In genomic region chr4:145936142-145937020, GRCh38 we compare ENCODE assay signal across 8 cellular contexts. TPM values are rescaled to one million over a fixed set of nuclear protein-coding genes. Genes with fewer than 3 reads are reported as not detected.
DNase-seq lines count a peak whose midpoint lies in the region; ATAC-seq lines count a peak whose summit lies in the region.

No MANE protein-coding gene starts in this region.

- peak; percentile 50 for ATAC-seq in GM21737 (IDR thresholded peaks at IDR 0.05; ENCODE audit: unreplicated experiment)

- DNase-seq in GM03348 (ENCODE audit: low spot score), result peak; percentile 85
- peak; percentile 67 for DNase-seq in SW480 (ENCODE audit: low spot score)
- DNase-seq in hepatic stellate cell (ENCODE audit: low spot score), result peak; percentile 68
- DNase-seq in renal cortical epithelial cell (ENCODE audit: low read depth), result peak; percentile 65
- DNase-seq in SIG-M5 (lab: John Stamatoyannopoulos, UW), result no peak

- H3K27ac ChIP-seq in KOPT-K1 (ENCODE audit: low read depth, low read length, poor library complexity, severe bottlenecking) (peak overlapping the region; percentile 58), angular gyrus (ENCODE audit: low read depth, low read length) (peak overlapping the region; percentile 88)

- no peaks in the 10 kb centered on the region for H3K36me3 ChIP-seq in KOPT-K1 (ENCODE audit: insufficient read depth, low read length)

- no peaks in the 10 kb centered on the region for H3K9me3 ChIP-seq in KOPT-K1 (ENCODE audit: insufficient read depth, low read length, poor library complexity, severe bottlenecking)

RNA-seq across cellular contexts. Expression of gene ZNF827, which starts 2.2 kb away (rescaled TPM):
- 4.7 and 24.5 TPM in 2 replicates for total RNA-seq in renal cortical epithelial cell
